In genomic region chr11:35029979-35030378, GRCh38 we compare ENCODE assay signal across 8 cellular contexts.
DNase-seq lines count a peak whose midpoint lies in the region; ATAC-seq, FAIRE-seq and TF ChIP-seq lines count a peak whose summit lies in the region.
"Had no signal": no experiment of that assay in that cellular context is flagged by ENCODE, and none has a peak within 500 bp of the region (broad histone marks: within the 10 kb centered on the region; RNA-seq: fewer than 3 reads in every experiment).

No MANE protein-coding gene starts in this region.

- no peak overlapping the region for H2AK5ac ChIP-seq in H9 (ENCODE audit: insufficient read length, low read length)

- H3K36me3 ChIP-seq in NT2/D1 (ENCODE audit: insufficient read depth, insufficient read length, low read length) = no peaks in the 10 kb centered on the region
- H3K36me3 ChIP-seq in endothelial cell of umbilical vein (ENCODE audit: control insufficient read depth in 2 of 2, extremely low read depth in 1 of 2, insufficient read depth in 2 of 2, low read length in 2 of 2) = no peaks in the 10 kb centered on the region

- no peak overlapping the region for H3T11ph ChIP-seq in H9 (ENCODE audit: low read length)

- no peak overlapping the region for H3K23ac ChIP-seq in H9 (ENCODE audit: insufficient read length, low read depth, low read length)

- dilution Hi-C loops in endothelial cell of umbilical vein (cut with MboI; ENCODE audit: extremely low pct_ligation_motif_present, low sequenced_read_pairs) = no loop called here

- TF ChIP-seq CTCF in HFFc6 (IDR thresholded peaks at IDR 0.05) (no peak), endothelial cell of umbilical vein (IDR thresholded peaks at IDR 0.05; ENCODE audit: extremely low read depth in 1 of 2, insufficient read depth in 1 of 2, low read depth in 1 of 2, low read length in 2 of 2) (no peak), H9 (conservative IDR thresholded peaks at IDR 0.05) (no peak)

- no peak overlapping the region for H2BK15ac ChIP-seq in H9 (ENCODE audit: low read depth, low read length)

- H4K5ac ChIP-seq in H9 (ENCODE audit: insufficient read length, low read depth, low read length) = no peak overlapping the region

- TF ChIP-seq POLR2A in endothelial cell of umbilical vein (IDR thresholded peaks at IDR 0.05; ENCODE audit: low read depth, low read length) = no peak

- no peak overlapping the region for H4K8ac ChIP-seq in H9 (replicated peaks; ENCODE audit: insufficient read length, low read depth, low read length)

- no TSS peak for BruUV-seq in endothelial cell of umbilical vein (replicated peaks; lab: Mats Ljungman, UMichigan)

- no peak overlapping the region for H4K91ac ChIP-seq in H9 (ENCODE audit: insufficient read length, low read depth, low read length)

- peaks cover 14% of the 10 kb centered on the region for H3K9me3 Mint-ChIP-seq in HFFc6
- H3K9me3 Mint-ChIP-seq in H9 = peaks cover 0 to 4% of the 10 kb centered on the region in 2 experiments; a peak in 2 of 5 replicates

- no peak overlapping the region for H2BK12ac ChIP-seq in H9 (ENCODE audit: insufficient read length, low read depth, low read length)

- H3K79me1 ChIP-seq in H9 (ENCODE audit: insufficient read depth, low read depth, low read length, poor library complexity, severe bottlenecking) = no peaks in the 10 kb centered on the region

- H3K27me3 Mint-ChIP-seq in HFFc6 (ENCODE audit: insufficient read depth) (peaks cover 2% of the 10 kb centered on the region; the same call in 1 of the 2 replicates), H9 (ENCODE audit: low read depth) (0 out of 2 replicates have a peak, but pooled peaks cover 1% of the 10 kb centered on the region)

- no CpG with 5 or more reads among the region's 5 CpGs for WGBS in H9 (ENCODE audit: extremely low coverage, insufficient read length, low lambda C conversion rate)

- DNase-seq in HFFc6 = peak; percentile 78
- DNase-seq in NT2/D1 (ENCODE audit: low read depth, low spot score) = peak; percentile 27
- no peak for DNase-seq in endothelial cell of umbilical vein (ENCODE audit: low read depth, low spot score)
- DNase-seq in H9 = no peak
- no peak for DNase-seq in putamen (ENCODE audit: low spot score)
- DNase-seq in occipital lobe (lab: John Stamatoyannopoulos, UW) = no peak

- H3K27ac ChIP-seq in endothelial cell of umbilical vein (ENCODE audit: insufficient read depth, low read depth, low read length) (peak overlapping the region; percentile 82), H9 (ENCODE audit: insufficient read length, low read depth, low read length) (no peak overlapping the region)
- H3K27ac ChIP-seq: parathyroid adenoma had no signal

- no peaks in the 10 kb centered on the region for H3K23me2 ChIP-seq in H9 (ENCODE audit: insufficient read length, low read depth, low read length, poor library complexity, severe bottlenecking)

- H3K9me3 ChIP-seq in NT2/D1 (ENCODE audit: insufficient read depth, low read length) (peaks cover 7% of the 10 kb centered on the region; the same call in 1 of the 2 replicates), endothelial cell of umbilical vein (replicated peaks; ENCODE audit: control insufficient read depth, insufficient read depth, low read length) (no peaks in the 10 kb centered on the region), H9 (ENCODE audit: control insufficient read depth, low read depth, low read length) (no peaks in the 10 kb centered on the region)

- H2AFZ ChIP-seq in endothelial cell of umbilical vein (ENCODE audit: low read depth, low read length) = no peak overlapping the region
- no peak overlapping the region for H2AFZ ChIP-seq in H9 (ENCODE audit: low read length)
- H2AFZ ChIP-seq: parathyroid adenoma had no signal

- H3K79me2 ChIP-seq in endothelial cell of umbilical vein (ENCODE audit: control insufficient read depth, insufficient read depth, low read length) (no peaks in the 10 kb centered on the region), H9 (ENCODE audit: insufficient read depth, low read length) (no peaks in the 10 kb centered on the region)
- H3K79me2 ChIP-seq: parathyroid adenoma had no signal

- no peak overlapping the region for H3K14ac ChIP-seq in H9 (ENCODE audit: insufficient read depth, low read length)

- no peaks in the 10 kb centered on the region for H3K9me1 ChIP-seq in endothelial cell of umbilical vein (replicated peaks; ENCODE audit: control insufficient read depth, extremely low read depth, insufficient read depth, low read length)

- H2BK20ac ChIP-seq in H9 (ENCODE audit: low read depth, low read length, poor library complexity, severe bottlenecking) = no peak overlapping the region

- H2BK5ac ChIP-seq in H9 (ENCODE audit: insufficient read length, low read length) = no peak overlapping the region

- no peaks in the 10 kb centered on the region for H4K20me1 ChIP-seq in endothelial cell of umbilical vein (replicated peaks; ENCODE audit: control insufficient read depth, extremely low read depth, insufficient read depth, low read length)
- no peaks in the 10 kb centered on the region for H4K20me1 ChIP-seq in H9 (ENCODE audit: control insufficient read depth, insufficient read depth, insufficient read length)

- H3K4ac ChIP-seq in H9 (ENCODE audit: low read depth, low read length) = no peak overlapping the region

- H3K4me1 Mint-ChIP-seq in HFFc6 (ENCODE audit: low read depth) (peaks cover 70% of the 10 kb centered on the region), H9 (peaks cover 5% of the 10 kb centered on the region in 2 experiments)

- H3K27ac Mint-ChIP-seq in HFFc6 (peak overlapping the region; percentile 94), H9 (no peak overlapping the region)

- H3K4me3 Mint-ChIP-seq in HFFc6 (peak overlapping the region; percentile 82), H9 (no peak overlapping the region)

- no peak overlapping the region for H3K9ac ChIP-seq in NT2/D1 (ENCODE audit: insufficient read length, low read depth)
- H3K9ac ChIP-seq in endothelial cell of umbilical vein (replicated peaks; ENCODE audit: extremely low read depth, insufficient read depth, low read length) = no peak overlapping the region
- no peak overlapping the region for H3K9ac ChIP-seq in H9 (ENCODE audit: extremely low read depth, insufficient read length, low read length)
- H3K9ac ChIP-seq: parathyroid adenoma had no signal

- peak overlapping the region; percentile 68 for H3K4me2 ChIP-seq in endothelial cell of umbilical vein (ENCODE audit: insufficient read depth, low read length)
- H3K4me2 ChIP-seq in H9 (ENCODE audit: insufficient read depth, insufficient read length, low read length) = no peak overlapping the region

- H3K4me1 ChIP-seq in NT2/D1 (ENCODE audit: insufficient read depth, insufficient read length) (no peaks in the 10 kb centered on the region), endothelial cell of umbilical vein (ENCODE audit: control insufficient read depth, extremely low read depth, insufficient read depth, low read length) (peaks cover 20% of the 10 kb centered on the region), H9 (ENCODE audit: insufficient read depth, low read length) (no peaks in the 10 kb centered on the region; the same call in 1 of the 2 replicates)
- H3K4me1 ChIP-seq: parathyroid adenoma had no signal

- CTCF ChIA-PET in endothelial cell of umbilical vein (lab: Charles Lee) = interaction anchor here (0.6 to 2.8 kb wide), 9 partner anchors 9 to 208 kb away, joined by 3 to 10 read pairs (median 3); no protein-coding TSS in a partner anchor

- H3K4me3 ChIP-seq in NT2/D1 (ENCODE audit: insufficient read length, low read depth) = no peak overlapping the region
- no peak overlapping the region for H3K4me3 ChIP-seq in endothelial cell of umbilical vein (replicated peaks in 1 of 3; ENCODE audit: insufficient read depth in 1 of 3, low read depth in 1 of 3, low read length in 3 of 3)

- POLR2A ChIA-PET in endothelial cell of umbilical vein (lab: Charles Lee) = no interaction called here

- intact Hi-C loops in endothelial cell of umbilical vein (cut with micrococcal nuclease) = loop anchor here (5.0 kb wide), 2 partner anchors 47 to 137 kb away; no protein-coding TSS in a partner anchor

- no peak overlapping the region for H3K56ac ChIP-seq in H9 (ENCODE audit: insufficient read length, low read depth, low read length)

- H3K36me3 Mint-ChIP-seq in HFFc6 (ENCODE audit: low read depth) = peaks cover 20% of the 10 kb centered on the region
- H3K36me3 Mint-ChIP-seq in H9 (ENCODE audit: insufficient read depth in 1 of 3, low read depth in 3 of 3) = peaks cover 0 to under 1% (median 0%) of the 10 kb centered on the region in 3 experiments; a peak in 1 of 7 replicates

- ATAC-seq in GM18520 (IDR thresholded peaks at IDR 0.05; ENCODE audit: unreplicated experiment) = peak; percentile 71

- H3K27me3 ChIP-seq in NT2/D1 (ENCODE audit: insufficient read depth, insufficient read length) = no peaks in the 10 kb centered on the region
- no peaks in the 10 kb centered on the region for H3K27me3 ChIP-seq in endothelial cell of umbilical vein (ENCODE audit: control insufficient read depth in 2 of 2, insufficient read depth in 2 of 2, low read length in 2 of 2)
- H3K27me3 ChIP-seq in H9 (ENCODE audit: insufficient read depth, low read length) = no peaks in the 10 kb centered on the region

- H3K18ac ChIP-seq in H9 (ENCODE audit: insufficient read length, low read depth, low read length) = no peak overlapping the region

- FAIRE-seq in endothelial cell of umbilical vein (lab: Jason Lieb, UNC) = no peak

- H2BK120ac ChIP-seq in H9 (ENCODE audit: low read depth, low read length, poor library complexity, severe bottlenecking) = no peak overlapping the region

TF ChIP-seq in endothelial cell of umbilical vein, 7 proteins besides CTCF, POLR2A, EP300 and RAD21:
- TF ChIP-seq MAX (IDR thresholded peaks at IDR 0.05; ENCODE audit: insufficient read depth, insufficient read length) (no peak), EZH2 (IDR thresholded peaks at IDR 0.05; ENCODE audit: borderline replicate concordance, low read depth, low read length, severe bottlenecking) (no peak), GATA2 (IDR thresholded peaks at IDR 0.05; ENCODE audit: insufficient read depth, insufficient read length, low read depth, low read length) (no peak), MYC (IDR thresholded peaks at IDR 0.05; ENCODE audit: low read depth, low read length) (no peak), POLR2AphosphoS5 (IDR thresholded peaks at IDR 0.05; ENCODE audit: insufficient read depth, low read depth, low read length) (no peak), FOS (IDR thresholded peaks at IDR 0.05; ENCODE audit: borderline replicate concordance, insufficient read depth, low read length) (no peak), JUN (IDR thresholded peaks at IDR 0.05; ENCODE audit: borderline replicate concordance, insufficient read depth, insufficient read length, low read depth) (no peak)

Comparison
In these comparisons a context has a peak if more than half of its experiments do, and no peak if none do; other contexts are left out.
1. DNase-seq: peak in HFFc6 (single experiment) and NT2/D1 (single experiment); none in endothelial cell of umbilical vein (single experiment), H9 (single experiment), putamen (single experiment) and occipital lobe (single experiment).